In the genomic region with DNA sequence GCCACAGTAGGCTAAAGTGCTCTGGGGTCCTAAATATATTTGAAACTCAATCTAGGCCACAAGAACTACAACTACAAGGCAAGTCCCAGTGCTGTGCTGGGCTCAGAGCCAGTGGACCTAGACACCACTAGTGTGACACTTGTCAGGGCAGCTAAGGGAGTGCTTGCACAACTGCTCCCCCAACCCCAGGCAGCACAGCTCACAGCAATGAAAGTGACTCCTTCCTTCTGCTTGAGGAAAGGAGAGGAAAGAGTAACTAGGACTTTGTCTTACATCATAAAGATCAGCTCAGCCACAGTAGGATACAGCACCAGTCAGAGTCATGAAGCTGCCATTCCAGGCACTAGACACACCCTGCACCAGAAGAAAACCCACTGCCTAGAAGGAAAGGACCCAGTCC, we compare ENCODE assay signal across 10 cellular contexts. TPM values are rescaled to one million over a fixed set of nuclear protein-coding genes. Genes with fewer than 3 reads are reported as not detected.
"Had no signal": no experiment of that assay in that cellular context is flagged by ENCODE, and none has a peak within 500 bp of the region (broad histone marks: within the 10 kb centered on the region; RNA-seq: fewer than 3 reads in every experiment).

No MANE protein-coding gene starts in this region.

RNA-seq across cellular contexts. Expression of gene RNASE2, which starts 3.7 kb away (rescaled TPM):
- total RNA-seq: LHCN-M2, MCF 10A, PC-9, Peyer's patch, RPMI7951, SK-MEL-5, T-cell had no signal
- polyA plus RNA-seq: SK-N-SH had no signal

RNA-seq across cellular contexts. Expression of gene SLC39A2, which starts 40.1 kb away (rescaled TPM):
- total RNA-seq: LHCN-M2, MCF 10A, Right ventricle myocardium inferior, SK-MEL-5 had no signal
- polyA plus RNA-seq: IgD-negative memory B cell, SK-N-SH had no signal
